Comparison of ENCODE assay signal across 16 cellular contexts in the genomic region with DNA sequence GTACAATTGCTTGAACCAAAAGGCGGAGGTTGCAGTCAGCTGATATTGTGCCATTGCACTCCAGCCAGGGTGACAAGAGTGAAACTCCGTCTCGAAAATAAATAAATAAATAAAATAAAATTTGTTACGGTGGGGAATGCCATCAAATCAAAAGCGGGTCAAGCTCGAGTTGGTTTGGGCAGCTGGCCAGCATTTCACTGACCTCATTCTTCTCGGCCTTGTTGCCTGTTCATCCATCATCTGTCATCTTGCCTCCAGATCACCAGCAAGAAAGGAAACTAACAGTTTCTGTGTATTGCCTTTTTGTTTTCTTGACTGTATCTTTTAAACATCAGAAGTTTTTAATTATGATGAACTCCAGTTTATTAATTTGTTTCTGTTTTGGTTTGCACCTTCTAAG.
"Had no signal": no experiment of that assay in that cellular context is flagged by ENCODE, and none has a peak within 500 bp of the region (broad histone marks: within the 10 kb centered on the region; RNA-seq: fewer than 3 reads in every experiment).

No MANE protein-coding gene starts in this region.

- DNase-seq: activated CD4-positive, alpha-beta T cell treated with anti-CD3 and anti-CD28 coated beads, Interleukin-2, amount 50 U/mL, for 4 hours; activated CD4-positive, CD25-positive, alpha-beta regulatory T cell treated with anti-CD3 and anti-CD28 coated beads, Interleukin-2, amount 50 U/mL, for 72 hours; activated effector memory CD4-positive, alpha-beta T cell treated with anti-CD3 and anti-CD28 coated beads, Interleukin-2, amount 50 U/mL, for 16 hours; activated naive CD8-positive, alpha-beta T cell treated with anti-CD3 and anti-CD28 coated beads, Interleukin-2, amount 10 ng/mL, durations not matched to agents 7 days and 5 days; activated T-cell treated with anti-CD3 and anti-CD28 coated beads, Interleukin-2, amount 50 U/mL, for 1 hour; endodermal cell; erythroblast; glutamatergic neuron; left colon; mammary epithelial cell; natural killer cell; stimulated activated naive CD4-positive, alpha-beta T cell; SW 1271; upper lobe of left lung had no signal

- H3K9me3 ChIP-seq: ascending aorta, upper lobe of left lung had no signal

- H3K4me1 ChIP-seq: ascending aorta, upper lobe of left lung had no signal

- H3K4me3 ChIP-seq: upper lobe of left lung had no signal

- H3K27ac ChIP-seq: ascending aorta, upper lobe of left lung had no signal

- H3K36me3 ChIP-seq: ascending aorta, upper lobe of left lung had no signal

- H3K27me3 ChIP-seq: ascending aorta, upper lobe of left lung had no signal

- ATAC-seq: left colon, natural killer cell, sciatic nerve had no signal
